In genomic region chr22:30649430-30650007, GRCh38 we compare ENCODE assay signal across 9 cellular contexts. TPM values are rescaled to one million over a fixed set of nuclear protein-coding genes. Genes with fewer than 3 reads are reported as not detected.
DNase-seq lines count a peak whose midpoint lies in the region; ATAC-seq and TF ChIP-seq lines count a peak whose summit lies in the region.
"Had no signal": no experiment of that assay in that cellular context is flagged by ENCODE, and none has a peak within 500 bp of the region (broad histone marks: within the 10 kb centered on the region; RNA-seq: fewer than 3 reads in every experiment).

No MANE protein-coding gene starts in this region.

- H3K9me3 ChIP-seq in OCI-LY7 (ENCODE audit: low read length), result no peaks in the 10 kb centered on the region

- no peak overlapping the region for H3K4me3 Mint-ChIP-seq in HFFc6
- H3K4me3 Mint-ChIP-seq in T-helper 1 cell treated with Interleukin-12 subunit alpha and Interleukin-12 subunit beta and Interleukin-4 antibody, amounts not matched to agents 30 μg/mL and 1 μg/mL, for 36 hours, result no peak overlapping the region
- H3K4me3 Mint-ChIP-seq in activated naive CD8-positive, alpha-beta T cell treated with anti-CD3 and anti-CD28 coated beads, Interleukin-2, amount 10 ng/mL, durations not matched to agents 7 days and 5 days, result no peak overlapping the region
- H3K4me3 Mint-ChIP-seq: brain had no signal

- DNase-seq in ACHN (peak; percentile 80), HFFc6 (peak; percentile 63), kidney tubule cell (ENCODE audit: low spot score) (peak; percentile 94), NCI-H1436 treated with DMSO at 0.1 percent for 48 hours (lab: John Stamatoyannopoulos, UW) (no peak), OCI-LY7 (ENCODE audit: low spot score) (no peak)
- peak; percentile 67 for DNase-seq in activated naive CD8-positive, alpha-beta T cell treated with anti-CD3 and anti-CD28 coated beads, Interleukin-2, amount 10 ng/mL, durations not matched to agents 7 days and 5 days
- DNase-seq in stimulated activated CD8-positive, alpha-beta memory T cell treated with anti-CD3 and anti-CD28 coated beads, Interleukin-7, amount 100 ng/mL, for 1 hour (ENCODE audit: low read depth in 2 of 2), result peak; percentile 44 to 51

- TF ChIP-seq CTCF in HFFc6 (IDR thresholded peaks at IDR 0.05), result peak; percentile 23; the same call in 1 of the 2 replicates
- no peak for TF ChIP-seq CTCF in OCI-LY7 (conservative IDR thresholded peaks at IDR 0.05; ENCODE audit: low read length)

- H3K79me2 ChIP-seq in OCI-LY7 (ENCODE audit: insufficient read depth, low read depth, low read length), result no peaks in the 10 kb centered on the region

- H2AFZ ChIP-seq in OCI-LY7 (ENCODE audit: low read length), result no peak overlapping the region

- no peak overlapping the region for H3K27ac ChIP-seq in OCI-LY7 (ENCODE audit: low read depth, low read length, poor library complexity, severe bottlenecking)

- peak; percentile 99 for ATAC-seq in activated naive CD8-positive, alpha-beta T cell treated with anti-CD3 and anti-CD28 coated beads, Interleukin-2, amount 10 ng/mL, durations not matched to agents 7 days and 5 days (ENCODE audit: low read depth)

- H3K9me2 ChIP-seq in OCI-LY7 (ENCODE audit: insufficient read depth, low read length), result no peaks in the 10 kb centered on the region

- no peaks in the 10 kb centered on the region for H3K4me1 ChIP-seq in OCI-LY7 (ENCODE audit: insufficient read depth, low read length, poor library complexity, severe bottlenecking)

- no peaks in the 10 kb centered on the region for H4K20me1 ChIP-seq in OCI-LY7 (ENCODE audit: insufficient read depth, low read length)

- no peak overlapping the region for H3K4me2 ChIP-seq in OCI-LY7 (ENCODE audit: low read length)

- no peaks in the 10 kb centered on the region for H3K9me3 Mint-ChIP-seq in HFFc6
- no peaks in the 10 kb centered on the region for H3K9me3 Mint-ChIP-seq in T-helper 1 cell treated with Interleukin-12 subunit alpha and Interleukin-12 subunit beta and Interleukin-4 antibody, amounts not matched to agents 30 μg/mL and 1 μg/mL, for 36 hours
- H3K9me3 Mint-ChIP-seq in activated naive CD8-positive, alpha-beta T cell treated with anti-CD3 and anti-CD28 coated beads, Interleukin-2, amount 10 ng/mL, durations not matched to agents 7 days and 5 days, result no peaks in the 10 kb centered on the region

- no peak overlapping the region for H3K4me3 ChIP-seq in OCI-LY7 (ENCODE audit: low read depth, low read length, poor library complexity, severe bottlenecking)

- H3K27ac Mint-ChIP-seq in HFFc6, result peak overlapping the region; percentile 81
- H3K27ac Mint-ChIP-seq in T-helper 1 cell treated with Interleukin-12 subunit alpha and Interleukin-12 subunit beta and Interleukin-4 antibody, amounts not matched to agents 30 μg/mL and 1 μg/mL, for 36 hours, result peak overlapping the region; percentile 88
- H3K27ac Mint-ChIP-seq in activated naive CD8-positive, alpha-beta T cell treated with anti-CD3 and anti-CD28 coated beads, Interleukin-2, amount 10 ng/mL, durations not matched to agents 7 days and 5 days, result peak overlapping the region; percentile 61
- H3K27ac Mint-ChIP-seq: brain had no signal

- no TSS peak for BruUV-seq in OCI-LY7 (replicated peaks; lab: Mats Ljungman, UMichigan)

- POLR2A ChIA-PET in activated naive CD8-positive, alpha-beta T cell treated with anti-CD3 and anti-CD28 coated beads, Interleukin-2, amount 10 ng/mL, durations not matched to agents 7 days and 5 days (lab: Charles Lee), result interaction anchor here (0.6 to 2.5 kb wide), 3 partner anchors 11 to 45 kb away, joined by 3 to 14 read pairs (median 6); partner anchors contain the start of gene SLC35E4
- POLR2A ChIA-PET in OCI-LY7 (lab: Charles Lee), result no interaction called here

- H3K4me1 Mint-ChIP-seq in HFFc6 (ENCODE audit: low read depth), result peaks cover 17% of the 10 kb centered on the region
- peaks cover 31% of the 10 kb centered on the region for H3K4me1 Mint-ChIP-seq in T-helper 1 cell treated with Interleukin-12 subunit alpha and Interleukin-12 subunit beta and Interleukin-4 antibody, amounts not matched to agents 30 μg/mL and 1 μg/mL, for 36 hours (ENCODE audit: low read depth)
- peaks cover 14% of the 10 kb centered on the region for H3K4me1 Mint-ChIP-seq in activated naive CD8-positive, alpha-beta T cell treated with anti-CD3 and anti-CD28 coated beads, Interleukin-2, amount 10 ng/mL, durations not matched to agents 7 days and 5 days

- no peaks in the 10 kb centered on the region for H3K36me3 ChIP-seq in OCI-LY7 (ENCODE audit: insufficient read depth, low read length)

- no peaks in the 10 kb centered on the region; the same call in 1 of the 2 replicates for H3K27me3 Mint-ChIP-seq in HFFc6 (ENCODE audit: insufficient read depth)
- no peaks in the 10 kb centered on the region for H3K27me3 Mint-ChIP-seq in T-helper 1 cell treated with Interleukin-12 subunit alpha and Interleukin-12 subunit beta and Interleukin-4 antibody, amounts not matched to agents 30 μg/mL and 1 μg/mL, for 36 hours (ENCODE audit: low read depth)
- no peaks in the 10 kb centered on the region for H3K27me3 Mint-ChIP-seq in activated naive CD8-positive, alpha-beta T cell treated with anti-CD3 and anti-CD28 coated beads, Interleukin-2, amount 10 ng/mL, durations not matched to agents 7 days and 5 days

- intact Hi-C loops in OCI-LY7 (cut with micrococcal nuclease; ENCODE audit: unreplicated experiment), result no loop called here

- CTCF ChIA-PET in OCI-LY7 (lab: Charles Lee; ENCODE audit: unreplicated experiment), result no interaction called here

- in situ Hi-C loops in ACHN (cut with HindIII; ENCODE audit: low pct_ligation_motif_present, low pct_unique_long_range_greater_than_20kb, low sequenced_read_pairs), result no loop called here

- peaks cover 8% of the 10 kb centered on the region for H3K36me3 Mint-ChIP-seq in HFFc6 (ENCODE audit: low read depth)
- H3K36me3 Mint-ChIP-seq in T-helper 1 cell treated with Interleukin-12 subunit alpha and Interleukin-12 subunit beta and Interleukin-4 antibody, amounts not matched to agents 30 μg/mL and 1 μg/mL, for 36 hours (ENCODE audit: low read depth), result peaks cover 9% of the 10 kb centered on the region
- H3K36me3 Mint-ChIP-seq in activated naive CD8-positive, alpha-beta T cell treated with anti-CD3 and anti-CD28 coated beads, Interleukin-2, amount 10 ng/mL, durations not matched to agents 7 days and 5 days, result peaks cover 3% of the 10 kb centered on the region

RNA-seq across cellular contexts. Expression of gene SLC35E4, which starts 13.9 kb away (rescaled TPM):
- total RNA-seq in HFFc6 (2021; fragmentation: NEBNext Ultra II Directional; extraction: Animal tissue kit (Norgen Biotek cat#: 25700)), result 1 to 10 TPM; 4.9 to 7.4 (median 5.5) TPM
- 1 to 10 TPM; 1.5 to 2.4 TPM for total RNA-seq in activated naive CD8-positive, alpha-beta T cell treated with anti-CD3 and anti-CD28 coated beads, Interleukin-2, amount 10 ng/mL, durations not matched to agents 7 days and 5 days
- 3.0 and 4.0 TPM in 2 replicates for total RNA-seq in OCI-LY7 (2014; rRNA removed; shearing (Covaris generic))
- 2.3 and 3.0 TPM in 2 replicates for total RNA-seq in OCI-LY7 (2022)

RNA-seq across cellular contexts. Expression of gene DUSP18, which starts 18.2 kb away (rescaled TPM):
- total RNA-seq in HFFc6 (2021; fragmentation: NEBNext Ultra II Directional; extraction: Animal tissue kit (Norgen Biotek cat#: 25700)), result 1 to 10 TPM; 4.7 to 7.3 (median 6.0) TPM
- 10 to 100 TPM; 10.5 to 12.8 TPM for total RNA-seq in activated naive CD8-positive, alpha-beta T cell treated with anti-CD3 and anti-CD28 coated beads, Interleukin-2, amount 10 ng/mL, durations not matched to agents 7 days and 5 days
- total RNA-seq in OCI-LY7 (2014; rRNA removed; shearing (Covaris generic)), result 2.2 and 5.0 TPM in 2 replicates
- 6.4 and 7.5 TPM in 2 replicates for total RNA-seq in OCI-LY7 (2022)

RNA-seq across cellular contexts. Expression of gene TCN2, which starts 42.5 kb away (rescaled TPM):
- total RNA-seq in HFFc6 (2021; fragmentation: NEBNext Ultra II Directional; extraction: Animal tissue kit (Norgen Biotek cat#: 25700)), result 1 to 10 TPM; 2.3 to 3.2 (median 2.9) TPM
- under 1 TPM; 0.28 to 0.94 TPM for total RNA-seq in activated naive CD8-positive, alpha-beta T cell treated with anti-CD3 and anti-CD28 coated beads, Interleukin-2, amount 10 ng/mL, durations not matched to agents 7 days and 5 days
- total RNA-seq in OCI-LY7 (2014; rRNA removed; shearing (Covaris generic)), result 0.23 TPM in 1 of 2 replicates, not detected in the other
- total RNA-seq in OCI-LY7 (2022), result 3.4 and 3.8 TPM in 2 replicates

RNA-seq across cellular contexts. Expression of gene OSBP2, which starts 45.2 kb away (rescaled TPM):
- under 1 TPM in 5 of 6 experiments, not detected in 1; 0.09 to 0.37 (median 0.28) TPM for total RNA-seq in HFFc6 (2021; fragmentation: NEBNext Ultra II Directional; extraction: Animal tissue kit (Norgen Biotek cat#: 25700))
- total RNA-seq in activated naive CD8-positive, alpha-beta T cell treated with anti-CD3 and anti-CD28 coated beads, Interleukin-2, amount 10 ng/mL, durations not matched to agents 7 days and 5 days, result under 1 TPM; 0.45 to 0.61 TPM
- 0.05 and 0.19 TPM in 2 replicates for total RNA-seq in OCI-LY7 (2014; rRNA removed; shearing (Covaris generic))
- total RNA-seq in OCI-LY7 (2022), result 0.34 and 0.85 TPM in 2 replicates

RNA-seq across cellular contexts. Expression of gene PES1, which starts 57.8 kb away (rescaled TPM):
- total RNA-seq in HFFc6 (2021; fragmentation: NEBNext Ultra II Directional; extraction: Animal tissue kit (Norgen Biotek cat#: 25700)), result 100 to 1,000 TPM in 1 of 6 experiments, 10 to 100 TPM in 5; 81.8 to 110 (median 86.9) TPM
- 10 to 100 TPM; 51.2 to 57.1 TPM for total RNA-seq in activated naive CD8-positive, alpha-beta T cell treated with anti-CD3 and anti-CD28 coated beads, Interleukin-2, amount 10 ng/mL, durations not matched to agents 7 days and 5 days
- total RNA-seq in OCI-LY7 (2014; rRNA removed; shearing (Covaris generic)), result 78.2 and 83.4 TPM in 2 replicates
- 78.5 and 107 TPM in 2 replicates for total RNA-seq in OCI-LY7 (2022)

Comparison
In these comparisons a context has a peak if more than half of its experiments do, and no peak if none do; other contexts are left out.
1. DNase-seq: peak in ACHN (single experiment), HFFc6 (single experiment), activated naive CD8-positive, alpha-beta T cell treated with anti-CD3 and anti-CD28 coated beads, Interleukin-2, amount 10 ng/mL, durations not matched to agents 7 days and 5 days (single experiment), kidney tubule cell (single experiment) and stimulated activated CD8-positive, alpha-beta memory T cell treated with anti-CD3 and anti-CD28 coated beads, Interleukin-7, amount 100 ng/mL, for 1 hour (2 of 2); none in NCI-H1436 treated with DMSO at 0.1 percent for 48 hours (single experiment) and OCI-LY7 (single experiment).
2. Peak in every context shown above with its lines, with median percentiles within 50 percentile points of each other: H3K27ac Mint-ChIP-seq.